Comparison of ENCODE assay signal across 8 cellular contexts in genomic region chr18:23453657-23454011, GRCh38.
A peak's percentile ranks its signal among the peaks of the same experiment; 100 is the strongest.
DNase-seq lines count a peak whose midpoint lies in the region; TF ChIP-seq lines count a peak whose summit lies in the region.

No MANE protein-coding gene starts in this region.

- peaks cover 39% of the 10 kb centered on the region for H3K4me1 Mint-ChIP-seq in T-helper 1 cell treated with Interleukin-12 subunit alpha and Interleukin-12 subunit beta and Interleukin-4 antibody, amounts not matched to agents 30 μg/mL and 1 μg/mL, for 36 hours (ENCODE audit: low read depth)
- peaks cover 46% of the 10 kb centered on the region for H3K4me1 Mint-ChIP-seq in nephron progenitor cell

- H3K36me3 Mint-ChIP-seq in T-helper 1 cell treated with Interleukin-12 subunit alpha and Interleukin-12 subunit beta and Interleukin-4 antibody, amounts not matched to agents 30 μg/mL and 1 μg/mL, for 36 hours (ENCODE audit: low read depth), result peaks cover 2% of the 10 kb centered on the region
- peaks cover 25% of the 10 kb centered on the region for H3K36me3 Mint-ChIP-seq in nephron progenitor cell (ENCODE audit: low read depth)

- TF ChIP-seq CTCF in HFF-Myc (IDR thresholded peaks at IDR 0.05; ENCODE audit: low read depth, low read length, missing control alignments) (no peak), nephron progenitor cell (IDR thresholded peaks at IDR 0.05) (no peak)

- H3K4me3 ChIP-seq in HFF-Myc (replicated peaks; ENCODE audit: low read depth, low read length), result peak overlapping the region; percentile 93

- no peaks in the 10 kb centered on the region for H3K9me3 Mint-ChIP-seq in T-helper 1 cell treated with Interleukin-12 subunit alpha and Interleukin-12 subunit beta and Interleukin-4 antibody, amounts not matched to agents 30 μg/mL and 1 μg/mL, for 36 hours
- no peaks in the 10 kb centered on the region for H3K9me3 Mint-ChIP-seq in nephron progenitor cell

- DNase-seq in DMS79 treated with DMSO at 0.1 percent for 48 hours (lab: John Stamatoyannopoulos, UW) (peak; percentile 40), HFF-Myc (ENCODE audit: extremely low read depth, low read depth) (no peak), fibroblast of gingiva (ENCODE audit: low read depth) (peak; percentile 26), nephron progenitor cell (no peak), cortex of kidney (lab: John Stamatoyannopoulos, UW) (no peak), NCI-H2029 (lab: John Stamatoyannopoulos, UW) (no peak), GDM1 (lab: John Stamatoyannopoulos, UW) (no peak)

- H3K4me3 Mint-ChIP-seq in T-helper 1 cell treated with Interleukin-12 subunit alpha and Interleukin-12 subunit beta and Interleukin-4 antibody, amounts not matched to agents 30 μg/mL and 1 μg/mL, for 36 hours, result peak overlapping the region; percentile 99
- H3K4me3 Mint-ChIP-seq in nephron progenitor cell, result peak overlapping the region; percentile 100

- peaks cover 4% of the 10 kb centered on the region for H3K27me3 Mint-ChIP-seq in T-helper 1 cell treated with Interleukin-12 subunit alpha and Interleukin-12 subunit beta and Interleukin-4 antibody, amounts not matched to agents 30 μg/mL and 1 μg/mL, for 36 hours (ENCODE audit: low read depth)
- peaks cover 9% of the 10 kb centered on the region for H3K27me3 Mint-ChIP-seq in nephron progenitor cell (ENCODE audit: low read depth, poor library complexity)

- H3K27ac Mint-ChIP-seq in T-helper 1 cell treated with Interleukin-12 subunit alpha and Interleukin-12 subunit beta and Interleukin-4 antibody, amounts not matched to agents 30 μg/mL and 1 μg/mL, for 36 hours, result peak overlapping the region; percentile 92
- H3K27ac Mint-ChIP-seq in nephron progenitor cell, result peak overlapping the region; percentile 92

Comparison
In these comparisons a context has a peak if more than half of its experiments do, and no peak if none do; other contexts are left out.
1. DNase-seq: peak in DMS79 treated with DMSO at 0.1 percent for 48 hours (single experiment) and fibroblast of gingiva (single experiment); none in HFF-Myc (single experiment), nephron progenitor cell (single experiment), cortex of kidney (single experiment), NCI-H2029 (single experiment) and GDM1 (single experiment).